In genomic region chr3:49917806-49918589, GRCh38 we compare ENCODE assay signal across 11 cellular contexts. TPM values are rescaled to one million over a fixed set of nuclear protein-coding genes. Genes with fewer than 3 reads are reported as not detected.
"Had no signal": no experiment of that assay in that cellular context is flagged by ENCODE, and none has a peak within 500 bp of the region (broad histone marks: within the 10 kb centered on the region; RNA-seq: fewer than 3 reads in every experiment).

No MANE protein-coding gene starts in this region.

RNA-seq across cellular contexts. Expression of gene CAMKV, which starts 48.3 kb away (rescaled TPM):
- total RNA-seq: activated B cell treated with CpG ODN at 0.5 μM for 24 hours; cardiac septum; gastrocnemius medialis; left cardiac atrium; left ventricle myocardium superior; mesenteric fat pad; mucosa of descending colon; myocyte; sciatic nerve; T-helper 1 cell treated with Interleukin-12 subunit alpha and Interleukin-12 subunit beta and Interleukin-4 antibody, amounts not matched to agents 30 ng/mL and 1 ng/mL, for 36 hours; vagina had no signal
